ENCODE assay signal across 16 cellular contexts in the genomic region with DNA sequence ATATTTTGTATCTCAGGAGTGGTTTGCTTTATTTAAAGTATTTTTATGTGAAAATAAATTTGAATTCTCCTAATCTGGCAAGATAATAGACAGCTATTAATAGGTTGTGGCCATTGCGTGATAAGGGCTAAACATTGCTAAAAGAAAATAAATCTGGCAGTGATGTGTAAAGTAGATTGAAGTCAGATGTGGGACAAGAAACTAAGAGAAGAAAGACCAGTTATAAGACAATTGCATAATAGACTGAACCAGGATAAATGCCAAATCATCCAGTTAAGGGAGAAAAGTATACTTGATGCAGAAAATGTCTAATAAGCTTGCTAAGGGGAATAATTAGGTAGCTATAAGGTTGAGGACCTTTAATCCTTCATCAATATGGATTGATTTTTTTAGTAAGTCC.
DNase-seq lines count a peak whose midpoint lies in the region; TF ChIP-seq lines count a peak whose summit lies in the region.
"Had no signal": no experiment of that assay in that cellular context is flagged by ENCODE, and none has a peak within 500 bp of the region (broad histone marks: within the 10 kb centered on the region; RNA-seq: fewer than 3 reads in every experiment).

No MANE protein-coding gene starts in this region.

- H3K27ac Mint-ChIP-seq in mesothelial cell of epicardium: peak overlapping the region; percentile 24
- H3K27ac Mint-ChIP-seq: activated CD8-positive, alpha-beta T cell treated with anti-CD3 and anti-CD28 coated beads for 36 hours; T-helper 1 cell treated with Interleukin-12 subunit alpha and Interleukin-12 subunit beta and Interleukin-4 antibody, amounts not matched to agents 30 μg/mL and 1 μg/mL, for 36 hours had no signal

- H3K27ac ChIP-seq in fibroblast of lung (ENCODE audit: insufficient read depth, low read length) (no peak overlapping the region), substantia nigra (ENCODE audit: low read depth, low read length, poor library complexity, severe bottlenecking) (no peak overlapping the region)

- H3K9ac ChIP-seq in fibroblast of lung (ENCODE audit: insufficient read depth, low read length): no peak overlapping the region

- H3K79me2 ChIP-seq in fibroblast of lung (ENCODE audit: control insufficient read depth, insufficient read depth, low read length): no peaks in the 10 kb centered on the region

- H3K4me1 Mint-ChIP-seq in mesothelial cell of epicardium: peaks cover 19% of the 10 kb centered on the region

- H3K4me1 ChIP-seq in fibroblast of lung (ENCODE audit: control insufficient read depth, extremely low read depth, insufficient read depth, low read length): peaks cover 2% of the 10 kb centered on the region

- no peaks in the 10 kb centered on the region for H4K20me1 ChIP-seq in fibroblast of lung (ENCODE audit: control insufficient read depth, extremely low read depth, insufficient read depth, low read length)

- H3K4me3 Mint-ChIP-seq in mesothelial cell of epicardium: no peak overlapping the region
- H3K4me3 Mint-ChIP-seq: activated CD8-positive, alpha-beta T cell treated with anti-CD3 and anti-CD28 coated beads for 36 hours; T-helper 1 cell treated with Interleukin-12 subunit alpha and Interleukin-12 subunit beta and Interleukin-4 antibody, amounts not matched to agents 30 μg/mL and 1 μg/mL, for 36 hours had no signal

- H3K27me3 Mint-ChIP-seq in mesothelial cell of epicardium (ENCODE audit: low read depth): no peaks in the 10 kb centered on the region

- DNase-seq in AG08395 (ENCODE audit: low spot score): peak; percentile 52
- peak; percentile 12 for DNase-seq in M059J (ENCODE audit: low read depth)
- peak; percentile 36 to 86 for DNase-seq in fibroblast of lung (ENCODE audit: low read depth in 2 of 2)
- no peak for DNase-seq in mesothelial cell of epicardium (ENCODE audit: low spot score in 2 of 2, unreplicated experiment in 2 of 2)
- DNase-seq in NCI-H2171 (lab: John Stamatoyannopoulos, UW): no peak
- DNase-seq in H4 (ENCODE audit: low spot score): no peak
- no peak for DNase-seq in putamen (ENCODE audit: low spot score)
- DNase-seq in substantia nigra (lab: John Stamatoyannopoulos, UW): no peak
- DNase-seq: activated CD8-positive, alpha-beta T cell treated with anti-CD3 and anti-CD28 coated beads for 36 hours; amygdala; cortex of kidney; erythroblast; NCI-H1436; trophoblast cell had no signal

- no peaks in the 10 kb centered on the region for H3K36me3 ChIP-seq in fibroblast of lung (ENCODE audit: control insufficient read depth, insufficient read depth, low read length)

- H3K4me3 ChIP-seq in fibroblast of lung (replicated peaks in 1 of 4; ENCODE audit: control extremely low read depth in 1 of 4, insufficient read depth in 1 of 4, low read depth in 3 of 4, low read length in 4 of 4): no peak overlapping the region
- H3K4me3 ChIP-seq: smooth muscle cell had no signal

- no peaks in the 10 kb centered on the region for H3K9me3 Mint-ChIP-seq in mesothelial cell of epicardium
- H3K9me3 Mint-ChIP-seq: activated CD8-positive, alpha-beta T cell treated with anti-CD3 and anti-CD28 coated beads for 36 hours; T-helper 1 cell treated with Interleukin-12 subunit alpha and Interleukin-12 subunit beta and Interleukin-4 antibody, amounts not matched to agents 30 μg/mL and 1 μg/mL, for 36 hours had no signal

- TF ChIP-seq CTCF in fibroblast of lung (conservative IDR thresholded peaks at IDR 0.05 in 1 of 2, IDR thresholded peaks at IDR 0.05 in 1 of 2; ENCODE audit: low read depth in 1 of 2, low read length in 2 of 2) (no peak), mesothelial cell of epicardium (IDR thresholded peaks at IDR 0.05; ENCODE audit: unreplicated experiment) (no peak)

- no peak overlapping the region for H2AFZ ChIP-seq in fibroblast of lung (ENCODE audit: low read length)

- H3K9me3 ChIP-seq in fibroblast of lung (ENCODE audit: control insufficient read depth, insufficient read depth, low read depth, low read length): no peaks in the 10 kb centered on the region

- no peaks in the 10 kb centered on the region for H3K36me3 Mint-ChIP-seq in mesothelial cell of epicardium

- H3K4me2 ChIP-seq in fibroblast of lung (ENCODE audit: extremely low read depth, insufficient read depth, low read length): no peak overlapping the region
- H3K4me2 ChIP-seq: smooth muscle cell had no signal

- H3K27me3 ChIP-seq in fibroblast of lung (ENCODE audit: control insufficient read depth, insufficient read depth, low read length): no peaks in the 10 kb centered on the region

Comparison
In these comparisons a context has a peak if more than half of its experiments do, and no peak if none do; other contexts are left out.
1. DNase-seq: peak in AG08395 (single experiment), M059J (single experiment) and fibroblast of lung (2 of 2); none in mesothelial cell of epicardium (0 of 2), NCI-H2171 (single experiment), H4 (single experiment), putamen (single experiment) and substantia nigra (0 of 49).